Comparison of ENCODE assay signal across 22 cellular contexts in the genomic region with DNA sequence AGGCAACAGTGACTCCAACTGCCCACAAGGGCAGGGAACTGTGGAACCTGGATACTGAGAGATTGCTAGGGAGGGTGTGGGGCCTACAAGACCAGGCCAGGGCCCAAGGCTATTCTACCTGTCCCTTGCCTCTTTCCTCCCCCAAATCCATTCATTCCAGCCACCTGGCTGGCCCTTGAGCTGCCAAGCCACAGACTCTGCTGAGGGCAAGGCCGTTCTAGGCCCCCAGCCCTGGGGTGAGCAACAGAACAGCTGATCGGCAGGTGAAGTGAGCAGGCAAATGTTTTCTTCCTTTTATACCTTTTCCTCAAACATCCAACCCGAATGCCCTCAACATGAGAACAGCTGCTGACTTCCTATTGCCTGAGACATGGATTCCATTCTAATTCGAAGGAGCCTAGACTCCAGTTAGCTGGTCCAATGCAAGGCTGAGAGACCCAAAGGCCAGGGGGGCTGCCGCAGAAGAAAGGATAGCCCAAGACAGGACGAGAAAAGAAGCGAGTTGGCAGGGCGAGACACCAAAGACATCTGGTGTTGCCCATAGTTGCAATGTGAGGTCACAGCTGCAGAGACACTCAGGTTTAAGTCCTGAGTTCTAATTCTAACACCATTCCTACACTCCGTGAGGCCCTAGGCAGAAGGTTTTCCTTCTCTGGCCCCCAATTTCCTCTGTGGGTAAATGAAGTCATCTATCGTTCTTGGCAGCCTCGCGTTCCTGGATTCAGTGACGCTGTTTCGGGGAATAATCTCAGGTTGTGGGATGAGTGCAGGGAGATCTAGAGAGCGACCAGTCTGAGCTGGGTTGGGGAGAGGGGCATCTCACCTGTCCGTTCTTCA. TPM values are rescaled to one million over a fixed set of nuclear protein-coding genes. Genes with fewer than 3 reads are reported as not detected.
DNase-seq lines count a peak whose midpoint lies in the region; ATAC-seq and TF ChIP-seq lines count a peak whose summit lies in the region.
"Had no signal": no experiment of that assay in that cellular context is flagged by ENCODE, and none has a peak within 500 bp of the region (broad histone marks: within the 10 kb centered on the region; RNA-seq: fewer than 3 reads in every experiment).

No MANE protein-coding gene starts in this region.

- no peak overlapping the region for H2AFZ ChIP-seq in SK-N-SH (ENCODE audit: low read depth)
- peak overlapping the region; percentile 26 for H2AFZ ChIP-seq in IMR-90 (replicated peaks; ENCODE audit: low read length, poor library complexity)
- no peak overlapping the region for H2AFZ ChIP-seq in trophoblast cell (ENCODE audit: insufficient read depth, low read length, poor library complexity)

- H4K8ac ChIP-seq in IMR-90 (ENCODE audit: low read depth in 2 of 2, low read length in 2 of 2) = no peak overlapping the region
- no peak overlapping the region for H4K8ac ChIP-seq in trophoblast cell (ENCODE audit: low read depth, low read length)

- peak overlapping the region; percentile 56 for H2AK9ac ChIP-seq in IMR-90 (replicated peaks; ENCODE audit: low read depth, low read length, poor library complexity)

- H4K5ac ChIP-seq in IMR-90 (ENCODE audit: low read depth, low read length) = no peak overlapping the region

- no peak overlapping the region for H2BK20ac ChIP-seq in IMR-90 (ENCODE audit: low read depth, low read length)

- no peak overlapping the region for H2BK15ac ChIP-seq in IMR-90 (ENCODE audit: low read depth, low read length)

- POLR2A ChIA-PET in SK-N-SH (lab: Yijun Ruan, JAX) = interaction anchor here (1.8 to 2.0 kb wide), 2 partner anchors 13 to 43 kb away, joined by 6 read pairs; a partner anchor contains a TSS
- POLR2A ChIA-PET in IMR-90 (lab: Charles Lee; ENCODE audit: unreplicated experiment) = no interaction called here

- H3K4me1 ChIP-seq in SK-N-SH (ENCODE audit: control insufficient read depth in 1 of 2, insufficient read depth in 2 of 2, low read depth in 1 of 2, low read length in 1 of 2) = peaks cover 0 to 9% of the 10 kb centered on the region in 2 experiments; a peak in 1 of 4 replicates
- H3K4me1 ChIP-seq in IMR-90 (ENCODE audit: control insufficient read depth, insufficient read depth, low read length) = no peaks in the 10 kb centered on the region
- peaks cover 4% of the 10 kb centered on the region for H3K4me1 ChIP-seq in iPS-15b (ENCODE audit: control insufficient read depth, insufficient read depth, low read length)
- H3K4me1 ChIP-seq in trophoblast cell (ENCODE audit: control insufficient read depth in 1 of 2, insufficient read depth in 2 of 2, low read length in 2 of 2) = peaks cover 4 to 5% of the 10 kb centered on the region in 2 experiments

- H4K91ac ChIP-seq in IMR-90 (ENCODE audit: insufficient read depth, low read depth, low read length) (no peak overlapping the region), trophoblast cell (ENCODE audit: low read depth, low read length) (no peak overlapping the region)

- CTCF ChIA-PET in SK-N-SH (lab: Yijun Ruan, JAX) (interaction anchor here (0.6 to 15.9 kb wide), 10 partner anchors 11 to 209 kb away, joined by 3 to 658 read pairs (median 16); a partner anchor contains a TSS), IMR-90 (lab: Yijun Ruan, JAX) (interaction anchor here (1.2 to 1.6 kb wide), 2 partner anchors 23 to 179 kb away, joined by 3 to 4 read pairs; no protein-coding TSS in a partner anchor)

- H3K18ac ChIP-seq in IMR-90 (ENCODE audit: low read depth, low read length) = no peak overlapping the region
- no peak overlapping the region for H3K18ac ChIP-seq in trophoblast cell (ENCODE audit: low read length)

- H2BK5ac ChIP-seq in IMR-90 (ENCODE audit: low read depth, low read length, poor library complexity, severe bottlenecking) = no peak overlapping the region
- no peak overlapping the region for H2BK5ac ChIP-seq in trophoblast cell (ENCODE audit: low read depth, low read length, poor library complexity)

- TF ChIP-seq RAD21 in SK-N-SH (IDR thresholded peaks at IDR 0.05; ENCODE audit: low read length) (no peak), IMR-90 (IDR thresholded peaks at IDR 0.05; ENCODE audit: low read length) (no peak)

- H3K9me1 ChIP-seq in IMR-90 (ENCODE audit: insufficient read depth, low read length) = no peaks in the 10 kb centered on the region

- TF ChIP-seq CTCF in SK-N-SH (IDR thresholded peaks at IDR 0.05) = no peak
- no peak for TF ChIP-seq CTCF in IMR-90 (conservative IDR thresholded peaks at IDR 0.05; ENCODE audit: low read depth, low read length)

- TF ChIP-seq POLR2A in IMR-90 (IDR thresholded peaks at IDR 0.05; ENCODE audit: low read depth, low read length) = no peak

- no peak overlapping the region for H2BK120ac ChIP-seq in IMR-90 (ENCODE audit: low read depth, low read length)
- H2BK120ac ChIP-seq in trophoblast cell (ENCODE audit: insufficient read depth, low read length, poor library complexity) = no peak overlapping the region

- 96% methylated on average over 16 of the region's 16 CpGs for WGBS in SK-N-SH (ENCODE audit: low lambda C conversion rate)
- 50% methylated on average over 6 of the region's 16 CpGs; no CpG with 5 or more reads in 1 of the 2 experiments for WGBS in IMR-90 (ENCODE audit: extremely low coverage in 2 of 2, insufficient read length in 1 of 2), 2 experiments
- no CpG with 5 or more reads among the region's 16 CpGs for WGBS in trophoblast cell (ENCODE audit: extremely low coverage, insufficient coverage, insufficient read length)

- H3K27me3 ChIP-seq in SK-N-SH (ENCODE audit: insufficient read depth) = no peaks in the 10 kb centered on the region
- peaks cover 54% of the 10 kb centered on the region for H3K27me3 ChIP-seq in IMR-90 (ENCODE audit: control insufficient read depth, insufficient read depth, low read length)
- peaks cover 85% of the 10 kb centered on the region for H3K27me3 ChIP-seq in iPS-15b (ENCODE audit: control insufficient read depth, insufficient read depth, low read length)
- H3K27me3 ChIP-seq in trophoblast cell (ENCODE audit: insufficient read depth, low read length) = peaks cover 53% of the 10 kb centered on the region

- DNase-seq in SK-N-SH (no peak), IMR-90 (no peak), posterior vena cava (ENCODE audit: low spot score) (peak; percentile 48), foreskin melanocyte (no peak), trophoblast cell (no peak), medulla oblongata (ENCODE audit: extremely low spot score) (no peak)
- DNase-seq: activated CD4-positive, alpha-beta T cell treated with anti-CD3 and anti-CD28 coated beads for 36 hours; activated T-cell treated with anti-CD3 and anti-CD28 coated beads, Interleukin-2, amount 50 U/mL, for 24 hours; cerebellar nuclear complex; effector memory CD4-positive, alpha-beta T cell; hippocampal formation; KG1; kidney glomerular epithelial cell; NCI-H526; SIG-M5; T-helper 9 cell had no signal

- H3K4me2 ChIP-seq in SK-N-SH (peak overlapping the region; percentile 99; the same call in 1 of the 2 replicates), IMR-90 (ENCODE audit: low read depth, low read length) (no peak overlapping the region), trophoblast cell (ENCODE audit: low read length) (no peak overlapping the region)
- H3K4me2 ChIP-seq: BLaER1 had no signal

- no peak overlapping the region for H3K9ac ChIP-seq in SK-N-SH
- H3K9ac ChIP-seq in IMR-90 (ENCODE audit: low read depth, low read length) = no peak overlapping the region
- no peak overlapping the region for H3K9ac ChIP-seq in iPS-15b (ENCODE audit: low read depth, low read length)
- no peak overlapping the region for H3K9ac ChIP-seq in trophoblast cell (ENCODE audit: low read length)
- H3K9ac ChIP-seq: BLaER1 had no signal

- no TSS peak for BruUV-seq in IMR-90 (replicated peaks; lab: Mats Ljungman, UMichigan)

- H4K12ac ChIP-seq in trophoblast cell (ENCODE audit: low read depth, low read length) = no peak overlapping the region

- intact Hi-C loops in IMR-90 (cut with micrococcal nuclease) = no loop called here
- intact Hi-C loops in posterior vena cava (cut with DNase I) = loop anchor here (1.0 to 10.0 kb wide), 3 partner anchors 20 to 179 kb away; a partner anchor contains a TSS

- H3K4ac ChIP-seq in IMR-90 (ENCODE audit: low read depth, low read length) (no peak overlapping the region), trophoblast cell (ENCODE audit: low read depth, low read length) (no peak overlapping the region)

- H3F3A ChIP-seq in SK-N-SH (replicated peaks; ENCODE audit: insufficient read depth) = peaks cover 14% of the 10 kb centered on the region

- peaks cover 0 to 8% of the 10 kb centered on the region in 2 experiments for H3K36me3 ChIP-seq in SK-N-SH (replicated peaks in 1 of 2; ENCODE audit: control insufficient read depth in 1 of 2, insufficient read depth in 2 of 2, low read length in 1 of 2)
- no peaks in the 10 kb centered on the region for H3K36me3 ChIP-seq in IMR-90 (ENCODE audit: control insufficient read depth, insufficient read depth, low read length)
- H3K36me3 ChIP-seq in iPS-15b (ENCODE audit: control insufficient read depth, insufficient read depth, low read length) = peaks cover 7% of the 10 kb centered on the region
- H3K36me3 ChIP-seq in trophoblast cell (ENCODE audit: control insufficient read depth in 1 of 2, insufficient read depth in 2 of 2, low read length in 2 of 2) = peaks cover 10 to 13% of the 10 kb centered on the region in 2 experiments
- H3K36me3 ChIP-seq: thoracic aorta had no signal

- H3K9me2 ChIP-seq in SK-N-SH = no peaks in the 10 kb centered on the region

- TF ChIP-seq EP300 in SK-N-SH (IDR thresholded peaks at IDR 0.05; ENCODE audit: borderline replicate concordance in 1 of 2, low read depth in 1 of 2, low read length in 1 of 2) = no peak

- H3K79me2 ChIP-seq in SK-N-SH (ENCODE audit: insufficient read depth) (no peaks in the 10 kb centered on the region), trophoblast cell (ENCODE audit: control insufficient read depth, insufficient read depth, low read length, poor library complexity) (no peaks in the 10 kb centered on the region)

- H3K23ac ChIP-seq in IMR-90 (ENCODE audit: low read depth, low read length) = no peak overlapping the region
- H3K23ac ChIP-seq in trophoblast cell (ENCODE audit: low read length) = no peak overlapping the region

- H3K9me3 ChIP-seq in SK-N-SH (no peaks in the 10 kb centered on the region), IMR-90 (ENCODE audit: control insufficient read depth, insufficient read depth, low read length) (no peaks in the 10 kb centered on the region), iPS-15b (ENCODE audit: control insufficient read depth, insufficient read depth, low read length) (no peaks in the 10 kb centered on the region), trophoblast cell (ENCODE audit: insufficient read depth, low read depth, low read length) (peaks cover 11% of the 10 kb centered on the region)
- H3K9me3 ChIP-seq: BLaER1, thoracic aorta had no signal

- H2BK12ac ChIP-seq in trophoblast cell (ENCODE audit: low read length) = no peak overlapping the region

- H3K79me1 ChIP-seq in IMR-90 (ENCODE audit: low read depth in 1 of 2, low read length in 2 of 2) (no peaks in the 10 kb centered on the region), trophoblast cell (ENCODE audit: low read length) (no peaks in the 10 kb centered on the region)

- H2AK5ac ChIP-seq in IMR-90 (ENCODE audit: low read depth, low read length) = no peak overlapping the region
- H2AK5ac ChIP-seq in trophoblast cell (ENCODE audit: low read length) = no peak overlapping the region

- H3K56ac ChIP-seq in IMR-90 (ENCODE audit: extremely low read depth, insufficient read depth, low read length) = no peak overlapping the region

- H4K20me1 ChIP-seq in SK-N-SH (ENCODE audit: insufficient read depth) (no peaks in the 10 kb centered on the region), IMR-90 (ENCODE audit: insufficient read depth, low read length) (no peaks in the 10 kb centered on the region)

- H3K14ac ChIP-seq in IMR-90 (replicated peaks; ENCODE audit: low read depth, low read length) (no peak overlapping the region), trophoblast cell (ENCODE audit: low read length) (no peak overlapping the region)

- H3K4me3 ChIP-seq in SK-N-SH (ENCODE audit: low read depth in 2 of 2, low read length in 1 of 2) = no peak overlapping the region
- no peak overlapping the region for H3K4me3 ChIP-seq in IMR-90 (ENCODE audit: insufficient read depth, low read depth, low read length)
- peak overlapping the region; percentile 22 for H3K4me3 ChIP-seq in iPS-15b (ENCODE audit: low read depth, low read length)
- H3K4me3 ChIP-seq in trophoblast cell (ENCODE audit: low read depth, low read length) = no peak overlapping the region
- H3K4me3 ChIP-seq: BLaER1, thoracic aorta had no signal

- dilution Hi-C loops in IMR-90 (cut with HindIII; ENCODE audit: low sequenced_read_pairs, unreplicated experiment) = no loop called here

- no peak overlapping the region for H3K27ac ChIP-seq in SK-N-SH (ENCODE audit: low read depth in 2 of 2, low read length in 1 of 2)
- no peak overlapping the region for H3K27ac ChIP-seq in IMR-90 (ENCODE audit: insufficient read depth, low read length)
- H3K27ac ChIP-seq in trophoblast cell (ENCODE audit: low read depth, low read length) = no peak overlapping the region
- H3K27ac ChIP-seq: 22Rv1, BLaER1, thoracic aorta had no signal

- ATAC-seq in SK-N-SH treated with all-trans-retinoic acid at 6 μM for 48 hours (no peak), IMR-90 (ENCODE audit: low read depth) (no peak)
- ATAC-seq: activated CD4-positive, alpha-beta T cell treated with anti-CD3 and anti-CD28 coated beads for 36 hours had no signal

- in situ Hi-C loops in IMR-90 (cut with MboI; ENCODE audit: low sequenced_read_pairs) = no loop called here

RNA-seq across cellular contexts. Expression of a gene that starts 1.7 kb away (rescaled TPM):
- 9.8 and 14.6 TPM in 2 replicates for polyA plus RNA-seq in SK-N-SH (2012; rRNA removed)
- polyA plus RNA-seq in SK-N-SH (2012; cell fraction: cytosol; rRNA removed) = 6.4 and 10.9 TPM in 2 replicates
- 16.9 and 21.6 TPM in 2 replicates for polyA plus RNA-seq in SK-N-SH (2012; cell fraction: nucleus; rRNA removed)
- total RNA-seq in IMR-90 (2012; rRNA removed) = 0.18 and 0.28 TPM in 2 replicates
- polyA plus RNA-seq in IMR-90 (2012; rRNA removed) = 0.46 and 0.60 TPM in 2 replicates
- 0.55 and 0.96 TPM in 2 replicates for polyA plus RNA-seq in IMR-90 (2012; cell fraction: cytosol; rRNA removed)
- polyA plus RNA-seq in IMR-90 (2012; cell fraction: nucleus; rRNA removed; ENCODE audit: low replicate concordance) = 0.84 and 1.3 TPM in 2 replicates
- not detected for total RNA-seq in posterior vena cava
- 0.04 TPM in 2 replicates for polyA plus RNA-seq in trophoblast cell (2013)
- total RNA-seq: activated CD4-positive, alpha-beta T cell treated with anti-CD3 and anti-CD28 coated beads for 36 hours; thoracic aorta had no signal
- polyA plus RNA-seq: adipose tissue had no signal

RNA-seq across cellular contexts. Expression of a gene that starts 11.4 kb away (rescaled TPM):
- polyA plus RNA-seq in SK-N-SH (2012; rRNA removed) (4.5 and 5.3 TPM in 2 replicates), IMR-90 (2012; rRNA removed) (8.1 and 8.2 TPM in 2 replicates)
- polyA plus RNA-seq in SK-N-SH (2012; cell fraction: cytosol; rRNA removed) = 3.5 and 4.0 TPM in 2 replicates
- polyA plus RNA-seq in SK-N-SH (2012; cell fraction: nucleus; rRNA removed) = 5.0 and 5.8 TPM in 2 replicates
- total RNA-seq in IMR-90 (2012; rRNA removed) (6.7 and 8.1 TPM in 2 replicates), posterior vena cava (under 1 TPM in 1 of 2 donors, not detected in 1; 0.05 TPM)
- 4.2 and 6.7 TPM in 2 replicates for polyA plus RNA-seq in IMR-90 (2012; cell fraction: cytosol; rRNA removed)
- polyA plus RNA-seq in IMR-90 (2012; cell fraction: nucleus; rRNA removed; ENCODE audit: low replicate concordance) = 10.5 and 11.0 TPM in 2 replicates
- polyA plus RNA-seq in trophoblast cell (2013) = 1.1 and 1.3 TPM in 2 replicates

RNA-seq across cellular contexts. Expression of a gene that starts 12.3 kb away (rescaled TPM):
- polyA plus RNA-seq in SK-N-SH (2012; rRNA removed) = 15.0 and 26.2 TPM in 2 replicates
- polyA plus RNA-seq in SK-N-SH (2012; cell fraction: cytosol; rRNA removed) = 13.0 and 14.9 TPM in 2 replicates
- polyA plus RNA-seq in SK-N-SH (2012; cell fraction: nucleus; rRNA removed) = 46.8 and 65.0 TPM in 2 replicates
- total RNA-seq in IMR-90 (2012; rRNA removed) = 15.6 and 21.5 TPM in 2 replicates
- 29.3 and 46.0 TPM in 2 replicates for polyA plus RNA-seq in IMR-90 (2012; rRNA removed)
- polyA plus RNA-seq in IMR-90 (2012; cell fraction: cytosol; rRNA removed) = 13.7 and 15.7 TPM in 2 replicates
- polyA plus RNA-seq in IMR-90 (2012; cell fraction: nucleus; rRNA removed; ENCODE audit: low replicate concordance) = 36.7 and 80.0 TPM in 2 replicates
- under 1 TPM; 0.10 to 0.60 TPM for total RNA-seq in posterior vena cava
- 36.9 and 42.9 TPM in 2 replicates for polyA plus RNA-seq in trophoblast cell (2013)

RNA-seq across cellular contexts. Expression of a gene that starts 31.9 kb away (rescaled TPM):
- polyA plus RNA-seq in SK-N-SH (2012; rRNA removed) (72.9 and 90.2 TPM in 2 replicates), IMR-90 (2012; rRNA removed) (45.0 and 50.6 TPM in 2 replicates)
- polyA plus RNA-seq in SK-N-SH (2012; cell fraction: cytosol; rRNA removed) = 85.7 and 87.4 TPM in 2 replicates
- polyA plus RNA-seq in SK-N-SH (2012; cell fraction: nucleus; rRNA removed) = 82.4 and 120 TPM in 2 replicates
- total RNA-seq in IMR-90 (2012; rRNA removed) (44.7 and 63.3 TPM in 2 replicates), posterior vena cava (10 to 100 TPM; 12.1 to 14.8 TPM)
- 16.7 and 46.0 TPM in 2 replicates for polyA plus RNA-seq in IMR-90 (2012; cell fraction: cytosol; rRNA removed)
- 23.4 and 62.3 TPM in 2 replicates for polyA plus RNA-seq in IMR-90 (2012; cell fraction: nucleus; rRNA removed; ENCODE audit: low replicate concordance)
- polyA plus RNA-seq in trophoblast cell (2013) = 32.4 and 34.0 TPM in 2 replicates

RNA-seq across cellular contexts. Expression of a gene that starts 40.4 kb away (rescaled TPM):
- polyA plus RNA-seq in SK-N-SH (2012; rRNA removed) (1.7 and 1.9 TPM in 2 replicates), IMR-90 (2012; rRNA removed) (not detected in 2 replicates)
- polyA plus RNA-seq in SK-N-SH (2012; cell fraction: cytosol; rRNA removed) = 0.37 and 0.80 TPM in 2 replicates
- 9.5 and 15.2 TPM in 2 replicates for polyA plus RNA-seq in SK-N-SH (2012; cell fraction: nucleus; rRNA removed)
- total RNA-seq in IMR-90 (2012; rRNA removed) (not detected in 2 replicates), posterior vena cava (under 1 TPM; 0.32 to 0.67 TPM)
- 0.02 TPM in 1 of 2 replicates, not detected in the other for polyA plus RNA-seq in IMR-90 (2012; cell fraction: cytosol; rRNA removed)
- 0.29 and 0.49 TPM in 2 replicates for polyA plus RNA-seq in IMR-90 (2012; cell fraction: nucleus; rRNA removed; ENCODE audit: low replicate concordance)
- 0.03 and 0.08 TPM in 2 replicates for polyA plus RNA-seq in trophoblast cell (2013)
- total RNA-seq: activated CD4-positive, alpha-beta T cell treated with anti-CD3 and anti-CD28 coated beads for 36 hours had no signal

Comparison
In these comparisons a context has a peak if more than half of its experiments do, and no peak if none do; other contexts are left out.
1. RNA of a gene that starts 12.3 kb away (total RNA-seq): 15.6 to 21.5 TPM in IMR-90; 0.10 to 0.60 TPM in posterior vena cava; every median in the first group is over 10 times any median in the second.